ENCODE assay signal across 10 cellular contexts in genomic region chr12:32270818-32271710, GRCh38.
DNase-seq lines count a peak whose midpoint lies in the region; ATAC-seq, FAIRE-seq and TF ChIP-seq lines count a peak whose summit lies in the region.
"Had no signal": no experiment of that assay in that cellular context is flagged by ENCODE, and none has a peak within 500 bp of the region (broad histone marks: within the 10 kb centered on the region; RNA-seq: fewer than 3 reads in every experiment).

No MANE protein-coding gene starts in this region.

- H3K4me2 ChIP-seq in MM.1S (ENCODE audit: low read depth, low read length) (peak overlapping the region; percentile 71; the same call in 1 of the 2 replicates), endothelial cell of umbilical vein (ENCODE audit: insufficient read depth, low read length) (peak overlapping the region; percentile 66)

- no peak for DNase-seq in CD4-positive, alpha-beta T cell
- no peak for DNase-seq in MM.1S
- DNase-seq in endothelial cell of umbilical vein (ENCODE audit: low read depth, low spot score), result peak; percentile 79
- DNase-seq in nephron progenitor cell, result peak; percentile 26
- no peak for DNase-seq in GM19238 (ENCODE audit: insufficient read length, low spot score)
- DNase-seq in stimulated activated CD4-positive, alpha-beta T cell treated with anti-CD3 and anti-CD28 coated beads, Interleukin-4, amount 100 ng/mL, for 24 hours, result no peak
- DNase-seq: cerebellar nuclear complex, Peyer's patch had no signal

- no peaks in the 10 kb centered on the region for H3K9me3 Mint-ChIP-seq in CD4-positive, alpha-beta T cell
- H3K9me3 Mint-ChIP-seq in nephron progenitor cell, result no peaks in the 10 kb centered on the region

- peaks cover 29% of the 10 kb centered on the region for H3K4me1 Mint-ChIP-seq in CD4-positive, alpha-beta T cell (ENCODE audit: low read depth)
- peaks cover 57% of the 10 kb centered on the region for H3K4me1 Mint-ChIP-seq in nephron progenitor cell

- POLR2A ChIA-PET in CD4-positive, alpha-beta T cell (lab: Charles Lee), result no interaction called here
- POLR2A ChIA-PET in endothelial cell of umbilical vein (lab: Charles Lee), result no interaction called here

- no peak overlapping the region for H3K27ac ChIP-seq in CD4-positive, alpha-beta T cell (ENCODE audit: low read depth, low read length)
- H3K27ac ChIP-seq in MM.1S (ENCODE audit: low read length) (peak overlapping the region; percentile 84; the same call in 1 of the 2 replicates), endothelial cell of umbilical vein (ENCODE audit: insufficient read depth, low read depth, low read length) (peak overlapping the region; percentile 45)

- H3K36me3 ChIP-seq in MM.1S (replicated peaks; ENCODE audit: insufficient read depth, low read length) (no peaks in the 10 kb centered on the region), endothelial cell of umbilical vein (ENCODE audit: control insufficient read depth in 2 of 2, extremely low read depth in 1 of 2, insufficient read depth in 2 of 2, low read length in 2 of 2) (no peaks in the 10 kb centered on the region)
- H3K36me3 ChIP-seq: Peyer's patch had no signal

- H3K9ac ChIP-seq in MM.1S (ENCODE audit: low read length), result no peak overlapping the region
- peak overlapping the region; percentile 12 for H3K9ac ChIP-seq in endothelial cell of umbilical vein (replicated peaks; ENCODE audit: extremely low read depth, insufficient read depth, low read length)

- no peak for ATAC-seq in CD4-positive, alpha-beta T cell (ENCODE audit: poor library complexity)
- ATAC-seq in HG03097 (IDR thresholded peaks at IDR 0.05; ENCODE audit: low FRiP score, unreplicated experiment), result no peak
- ATAC-seq in HG03135 (IDR thresholded peaks at IDR 0.05; ENCODE audit: unreplicated experiment), result no peak

- no peaks in the 10 kb centered on the region for H3K27me3 Mint-ChIP-seq in CD4-positive, alpha-beta T cell
- no peaks in the 10 kb centered on the region for H3K27me3 Mint-ChIP-seq in nephron progenitor cell (ENCODE audit: low read depth, poor library complexity)

- no peak for TF ChIP-seq POLR2A in endothelial cell of umbilical vein (IDR thresholded peaks at IDR 0.05; ENCODE audit: low read depth, low read length)

- dilution Hi-C loops in endothelial cell of umbilical vein (cut with MboI; ENCODE audit: extremely low pct_ligation_motif_present, low sequenced_read_pairs), result no loop called here

- H3K79me2 ChIP-seq in MM.1S (ENCODE audit: low read length) (no peaks in the 10 kb centered on the region), endothelial cell of umbilical vein (ENCODE audit: control insufficient read depth, insufficient read depth, low read length) (peaks cover 3% of the 10 kb centered on the region)

- H3K9me2 ChIP-seq in MM.1S (replicated peaks; ENCODE audit: insufficient read depth, low read length), result no peaks in the 10 kb centered on the region

- BruUV-seq in endothelial cell of umbilical vein (replicated peaks; lab: Mats Ljungman, UMichigan), result no TSS peak

- intact Hi-C loops in CD4-positive, alpha-beta T cell (cut with DNase I, micrococcal nuclease), result no loop called here
- intact Hi-C loops in endothelial cell of umbilical vein (cut with micrococcal nuclease), result loop anchor here (10.0 kb wide), 1 partner anchor 156 kb away; no protein-coding TSS in a partner anchor

- peaks cover 16% of the 10 kb centered on the region for H3F3A ChIP-seq in MM.1S (ENCODE audit: insufficient read depth, low read length)

- no peak for TF ChIP-seq CTCF in CD4-positive, alpha-beta T cell (IDR thresholded peaks at IDR 0.05)
- TF ChIP-seq CTCF in MM.1S (IDR thresholded peaks at IDR 0.05; ENCODE audit: low read length) (no peak), endothelial cell of umbilical vein (IDR thresholded peaks at IDR 0.05; ENCODE audit: extremely low read depth in 1 of 2, insufficient read depth in 1 of 2, low read depth in 1 of 2, low read length in 2 of 2) (no peak), nephron progenitor cell (IDR thresholded peaks at IDR 0.05) (no peak)

- H3K4me1 ChIP-seq in MM.1S (ENCODE audit: low read length), result peaks cover 26% of the 10 kb centered on the region
- H3K4me1 ChIP-seq in endothelial cell of umbilical vein (ENCODE audit: control insufficient read depth, extremely low read depth, insufficient read depth, low read length), result peaks cover 19% of the 10 kb centered on the region

- no peaks in the 10 kb centered on the region for H3K9me3 ChIP-seq in CD4-positive, alpha-beta T cell (ENCODE audit: control insufficient read depth, low read length)
- no peaks in the 10 kb centered on the region for H3K9me3 ChIP-seq in MM.1S (replicated peaks; ENCODE audit: insufficient read depth, low read length)
- H3K9me3 ChIP-seq in endothelial cell of umbilical vein (replicated peaks; ENCODE audit: control insufficient read depth, insufficient read depth, low read length), result no peaks in the 10 kb centered on the region
- H3K9me3 ChIP-seq: Peyer's patch had no signal

- H3K27ac Mint-ChIP-seq in CD4-positive, alpha-beta T cell, result peak overlapping the region; percentile 91
- peak overlapping the region; percentile 97 for H3K27ac Mint-ChIP-seq in nephron progenitor cell

- H4K20me1 ChIP-seq in MM.1S (ENCODE audit: insufficient read depth, low read length), result no peaks in the 10 kb centered on the region
- H4K20me1 ChIP-seq in endothelial cell of umbilical vein (replicated peaks; ENCODE audit: control insufficient read depth, extremely low read depth, insufficient read depth, low read length), result peaks cover 2% of the 10 kb centered on the region

- peak overlapping the region; percentile 46; the same call in 1 of the 2 replicates for H2AFZ ChIP-seq in MM.1S (ENCODE audit: low read length)
- no peak overlapping the region for H2AFZ ChIP-seq in endothelial cell of umbilical vein (ENCODE audit: low read depth, low read length)

- CTCF ChIA-PET in CD4-positive, alpha-beta T cell (lab: Charles Lee), result no interaction called here
- CTCF ChIA-PET in endothelial cell of umbilical vein (lab: Charles Lee), result interaction anchor here (0.7 to 1.7 kb wide), 5 partner anchors 11 to 618 kb away, joined by 3 to 7 read pairs (median 3); no protein-coding TSS in a partner anchor

- FAIRE-seq in endothelial cell of umbilical vein (lab: Jason Lieb, UNC), result peak; percentile 84

- H3K4me3 Mint-ChIP-seq in CD4-positive, alpha-beta T cell, result no peak overlapping the region
- H3K4me3 Mint-ChIP-seq in nephron progenitor cell, result peak overlapping the region; percentile 0

- no peaks in the 10 kb centered on the region for H3K27me3 ChIP-seq in CD4-positive, alpha-beta T cell (ENCODE audit: control insufficient read depth, insufficient read depth, low read length)
- H3K27me3 ChIP-seq in MM.1S (replicated peaks; ENCODE audit: insufficient read depth, low read length) (no peaks in the 10 kb centered on the region), endothelial cell of umbilical vein (ENCODE audit: control insufficient read depth in 2 of 2, insufficient read depth in 2 of 2, low read length in 2 of 2) (no peaks in the 10 kb centered on the region)
- H3K27me3 ChIP-seq: Peyer's patch had no signal

- no peaks in the 10 kb centered on the region for H3K9me1 ChIP-seq in endothelial cell of umbilical vein (replicated peaks; ENCODE audit: control insufficient read depth, extremely low read depth, insufficient read depth, low read length)

- peaks cover 9% of the 10 kb centered on the region for H3K36me3 Mint-ChIP-seq in CD4-positive, alpha-beta T cell (ENCODE audit: low read depth)
- peaks cover 12% of the 10 kb centered on the region for H3K36me3 Mint-ChIP-seq in nephron progenitor cell (ENCODE audit: low read depth)

- H3K4me3 ChIP-seq in MM.1S (ENCODE audit: low read length) (no peak overlapping the region), endothelial cell of umbilical vein (replicated peaks in 1 of 3; ENCODE audit: insufficient read depth in 1 of 3, low read depth in 1 of 3, low read length in 3 of 3) (no peak overlapping the region)
- H3K4me3 ChIP-seq: Peyer's patch had no signal

TF ChIP-seq in endothelial cell of umbilical vein, 7 proteins besides CTCF, POLR2A, EP300 and RAD21:
- TF ChIP-seq MYC (IDR thresholded peaks at IDR 0.05; ENCODE audit: low read depth, low read length) (no peak), GATA2 (IDR thresholded peaks at IDR 0.05; ENCODE audit: insufficient read depth, insufficient read length, low read depth, low read length) (peak; percentile 92), JUN (IDR thresholded peaks at IDR 0.05; ENCODE audit: borderline replicate concordance, insufficient read depth, insufficient read length, low read depth) (peak; percentile 61), POLR2AphosphoS5 (IDR thresholded peaks at IDR 0.05; ENCODE audit: insufficient read depth, low read depth, low read length) (peak; percentile 38), MAX (IDR thresholded peaks at IDR 0.05; ENCODE audit: insufficient read depth, insufficient read length) (no peak)

Comparison
In these comparisons a context has a peak if more than half of its experiments do, and no peak if none do; other contexts are left out.
1. DNase-seq: peak in endothelial cell of umbilical vein (single experiment) and nephron progenitor cell (single experiment); none in CD4-positive, alpha-beta T cell (0 of 10), MM.1S (single experiment), GM19238 (single experiment) and stimulated activated CD4-positive, alpha-beta T cell treated with anti-CD3 and anti-CD28 coated beads, Interleukin-4, amount 100 ng/mL, for 24 hours (single experiment).